ENCODE assay signal across 9 cellular contexts in genomic region chr18:21112543-21113105, GRCh38. TPM values are rescaled to one million over a fixed set of nuclear protein-coding genes. Genes with fewer than 3 reads are reported as not detected.
A peak's percentile ranks its signal among the peaks of the same experiment; 100 is the strongest.
DNase-seq lines count a peak whose midpoint lies in the region; ATAC-seq, FAIRE-seq and TF ChIP-seq lines count a peak whose summit lies in the region.
"Had no signal": no experiment of that assay in that cellular context is flagged by ENCODE, and none has a peak within 500 bp of the region (broad histone marks: within the 10 kb centered on the region; RNA-seq: fewer than 3 reads in every experiment).

No MANE protein-coding gene starts in this region.

- 40% methylated on average over 9 of the region's 9 CpGs; no CpG with 5 or more reads in 1 of the 2 experiments for WGBS in H1 (ENCODE audit: extremely low coverage in 1 of 2, insufficient coverage in 1 of 2, insufficient read length in 1 of 2, insufficient replicate concordance in 2 of 2, low coverage in 1 of 2, low lambda C conversion rate in 2 of 2, missing lambda C conversion rate in 1 of 2), 2 experiments

- peaks cover 21% of the 10 kb centered on the region for H3F3A ChIP-seq in neural progenitor cell (ENCODE audit: low read depth)

- H3K27ac ChIP-seq in CD8-positive, alpha-beta T cell (ENCODE audit: low read depth, low read length), result peak overlapping the region; percentile 72
- H3K27ac ChIP-seq in H1 (ENCODE audit: low read depth, low read length), result no peak overlapping the region
- H3K27ac ChIP-seq in neural progenitor cell, result no peak overlapping the region

- H3K36me3 ChIP-seq in CD8-positive, alpha-beta T cell (ENCODE audit: insufficient read depth, low read length), result no peaks in the 10 kb centered on the region
- H3K36me3 ChIP-seq in H1 (ENCODE audit: control insufficient read depth in 2 of 4, insufficient read depth in 4 of 4, low read length in 3 of 4) (no peaks in the 10 kb centered on the region), neural progenitor cell (no peaks in the 10 kb centered on the region)

- H3K23ac ChIP-seq in H1 (ENCODE audit: insufficient read length), result no peak overlapping the region

- no peak for TF ChIP-seq EP300 in H1 (IDR thresholded peaks at IDR 0.05; ENCODE audit: borderline replicate concordance in 1 of 2, low read depth in 2 of 2, low read length in 2 of 2)

- H2BK20ac ChIP-seq in H1 (ENCODE audit: low read length), result no peak overlapping the region

- no peak overlapping the region for H2BK15ac ChIP-seq in H1 (ENCODE audit: low read length)

- POLR2A ChIA-PET in CD8-positive, alpha-beta T cell (lab: Charles Lee), result interaction anchor here (0.6 to 2.0 kb wide), 3 partner anchors 54 to 488 kb away, joined by 3 to 9 read pairs (median 4); partner anchors contain the start of gene ESCO1
- POLR2A ChIA-PET in H1 (lab: Charles Lee; ENCODE audit: partially characterized antibody), result interaction anchor here (1.5 kb wide), 1 partner anchor 34 kb away, joined by 3 read pairs; no protein-coding TSS in a partner anchor

- H2AFZ ChIP-seq in H1 (ENCODE audit: low read length), result no peak overlapping the region
- H2AFZ ChIP-seq in neural progenitor cell (replicated peaks), result peak overlapping the region; percentile 97

- no peak overlapping the region for H4K5ac ChIP-seq in H1 (ENCODE audit: insufficient read length, low read depth, low read length)

- in situ Hi-C loops in KBM-7 (cut with MboI; ENCODE audit: low pct_unique_long_range_greater_than_20kb, low sequenced_read_pairs), result no loop called here

- no peak overlapping the region for H3K4me3 Mint-ChIP-seq in CD8-positive, alpha-beta T cell
- H3K4me3 Mint-ChIP-seq in neural progenitor cell, result no peak overlapping the region

- H3K4me1 ChIP-seq in CD8-positive, alpha-beta T cell (ENCODE audit: insufficient read depth, low read length), result peaks cover 20% of the 10 kb centered on the region
- H3K4me1 ChIP-seq in H1 (replicated peaks in 1 of 4; ENCODE audit: control insufficient read depth in 3 of 4, insufficient read depth in 4 of 4, low read length in 3 of 4), result peaks cover 0 to 8% (median 4%) of the 10 kb centered on the region in 4 experiments; a peak in 4 of 7 replicates
- H3K4me1 ChIP-seq in neural progenitor cell, result peaks cover 25% of the 10 kb centered on the region

- H2BK120ac ChIP-seq in H1 (replicated peaks; ENCODE audit: low read depth, low read length), result no peak overlapping the region

- H4K91ac ChIP-seq in H1 (replicated peaks; ENCODE audit: insufficient read length, low read length), result no peak overlapping the region

- FAIRE-seq in H1 (lab: Jason Lieb, UNC), result no peak

- H2AK5ac ChIP-seq in H1 (ENCODE audit: low read depth, low read length), result no peak overlapping the region

- DNase-seq in CD8-positive, alpha-beta T cell, result no peak
- DNase-seq in NCI-H69 (lab: John Stamatoyannopoulos, UW) (peak; percentile 54), H1 (ENCODE audit: low read depth in 1 of 2, low spot score in 2 of 2) (no peak), neural progenitor cell (ENCODE audit: low spot score) (no peak), KBM-7 (no peak)
- DNase-seq: activated T-cell treated with anti-CD3 and anti-CD28 coated beads, Interleukin-2, amount 50 U/mL, for 48 hours had no signal

- H3K9ac ChIP-seq in H1 (replicated peaks in 1 of 4; ENCODE audit: extremely low read depth in 1 of 4, low read depth in 3 of 4, low read length in 3 of 4) (no peak overlapping the region), neural progenitor cell (no peak overlapping the region)

- CTCF ChIA-PET in CD8-positive, alpha-beta T cell (lab: Charles Lee), result interaction anchor here (0.5 to 1.1 kb wide), 2 partner anchors 11 to 47 kb away, joined by 3 read pairs; no protein-coding TSS in a partner anchor
- CTCF ChIA-PET in H1 (lab: Charles Lee; ENCODE audit: partially characterized antibody), result interaction anchor here (0.6 kb wide), 2 partner anchors 132 to 1307 kb away, joined by 3 read pairs; no protein-coding TSS in a partner anchor

- TF ChIP-seq POLR2A in H1 (IDR thresholded peaks at IDR 0.05; ENCODE audit: control extremely low read depth in 1 of 2, low read depth in 2 of 2, low read length in 2 of 2), result no peak

- H3K4me3 ChIP-seq in CD8-positive, alpha-beta T cell (ENCODE audit: low read depth, low read length), result peak overlapping the region; percentile 93
- H3K4me3 ChIP-seq in H1 (ENCODE audit: extremely low read depth in 1 of 4, insufficient read depth in 2 of 4, low read depth in 3 of 4, low read length in 4 of 4) (peak overlapping the region; percentile 61 to 85 (median 70); a peak in 7 of 8 replicates), neural progenitor cell (peak overlapping the region; percentile 80)

- H3K27ac Mint-ChIP-seq in CD8-positive, alpha-beta T cell, result peak overlapping the region; percentile 90
- no peak overlapping the region for H3K27ac Mint-ChIP-seq in neural progenitor cell

- no peak overlapping the region for H3K14ac ChIP-seq in H1 (ENCODE audit: insufficient read length)

- H3K9me3 ChIP-seq in CD8-positive, alpha-beta T cell (ENCODE audit: low read length), result no peaks in the 10 kb centered on the region
- H3K9me3 ChIP-seq in H1 (ENCODE audit: insufficient read depth in 2 of 2, low read depth in 1 of 2, low read length in 1 of 2), result no peaks in the 10 kb centered on the region
- H3K9me3 ChIP-seq in neural progenitor cell (ENCODE audit: low read depth), result no peaks in the 10 kb centered on the region

- intact Hi-C loops in CD8-positive, alpha-beta T cell (cut with DNase I, micrococcal nuclease), result loop anchor here (1.0 to 10.0 kb wide), 7 partner anchors 23 to 632 kb away; partner anchors contain the start of genes MIB1 (in 2 of the 2), ESCO1 (in 1 of the 2) and SNRPD1 (in 1 of the 2)

- H3K36me3 Mint-ChIP-seq in CD8-positive, alpha-beta T cell, result peaks cover 8% of the 10 kb centered on the region
- no peaks in the 10 kb centered on the region for H3K36me3 Mint-ChIP-seq in neural progenitor cell

- no peak overlapping the region for H3K56ac ChIP-seq in H1 (replicated peaks; ENCODE audit: insufficient read length, low read depth, low read length)

- no peak overlapping the region for H2BK12ac ChIP-seq in H1 (ENCODE audit: low read depth, low read length)

- no peak overlapping the region for H2BK5ac ChIP-seq in H1 (ENCODE audit: low read depth, low read length)

- ATAC-seq in CD8-positive, alpha-beta T cell, result no peak
- no peak for ATAC-seq in HG03139 (IDR thresholded peaks at IDR 0.05; ENCODE audit: unreplicated experiment)
- ATAC-seq in HG03175 (IDR thresholded peaks at IDR 0.05; ENCODE audit: unreplicated experiment), result no peak
- ATAC-seq in GM19351 (IDR thresholded peaks at IDR 0.05; ENCODE audit: unreplicated experiment), result no peak

- H3K79me2 ChIP-seq in H1 (ENCODE audit: control insufficient read depth in 1 of 2, insufficient read depth in 2 of 2, low read length in 2 of 2) (peaks cover 0 to 31% of the 10 kb centered on the region in 2 experiments; a peak in 3 of 4 replicates), neural progenitor cell (ENCODE audit: low read depth) (peaks cover 37% of the 10 kb centered on the region)

- H3K18ac ChIP-seq in H1 (ENCODE audit: extremely low read depth, low read length), result no peak overlapping the region

- H3K27me3 ChIP-seq in CD8-positive, alpha-beta T cell (ENCODE audit: insufficient read depth, low read length), result no peaks in the 10 kb centered on the region
- H3K27me3 ChIP-seq in H1 (replicated peaks in 1 of 4; ENCODE audit: control insufficient read depth in 3 of 4, extremely low read depth in 1 of 4, insufficient read depth in 3 of 4, low read length in 3 of 4) (peaks cover 0 to 4% (median under 1%) of the 10 kb centered on the region in 4 experiments; a peak in 1 of 7 replicates), neural progenitor cell (peaks cover 19% of the 10 kb centered on the region)

- H3K4ac ChIP-seq in H1 (replicated peaks; ENCODE audit: insufficient read length, low read depth, low read length), result no peak overlapping the region

- H3K4me2 ChIP-seq in H1 (ENCODE audit: insufficient read depth in 1 of 2, low read depth in 2 of 2, low read length in 2 of 2) (peak overlapping the region; percentile 86 to 93), neural progenitor cell (peak overlapping the region; percentile 96)

- TF ChIP-seq CTCF in CD8-positive, alpha-beta T cell (IDR thresholded peaks at IDR 0.05), result no peak
- TF ChIP-seq CTCF in H1 (IDR thresholded peaks at IDR 0.05; ENCODE audit: control extremely low read depth in 1 of 3, insufficient read depth in 1 of 3, low read depth in 1 of 3, low read length in 3 of 3) (no peak), neural progenitor cell (IDR thresholded peaks at IDR 0.05) (no peak)

- H4K20me1 ChIP-seq in H1 (replicated peaks in 1 of 2; ENCODE audit: control insufficient read depth in 1 of 2, insufficient read depth in 2 of 2, low read length in 2 of 2) (peaks cover 0 to 1% of the 10 kb centered on the region in 2 experiments), neural progenitor cell (ENCODE audit: low read depth) (peaks cover 30% of the 10 kb centered on the region)

- no peak for TF ChIP-seq RAD21 in H1 (IDR thresholded peaks at IDR 0.05 in 1 of 2, conservative IDR thresholded peaks at IDR 0.05 in 1 of 2; ENCODE audit: low read depth in 2 of 2, low read length in 2 of 2)

- no peaks in the 10 kb centered on the region for H3K9me3 Mint-ChIP-seq in CD8-positive, alpha-beta T cell
- H3K9me3 Mint-ChIP-seq in neural progenitor cell, result no peaks in the 10 kb centered on the region

- no peak overlapping the region for H4K8ac ChIP-seq in H1 (ENCODE audit: extremely low read depth, insufficient read depth, low read length)

- peaks cover 7% of the 10 kb centered on the region; the same call in 1 of the 2 replicates for H3K23me2 ChIP-seq in H1 (ENCODE audit: low read depth, low read length)

- peaks cover 3% of the 10 kb centered on the region for H3K4me1 Mint-ChIP-seq in CD8-positive, alpha-beta T cell (ENCODE audit: low read depth)
- no peaks in the 10 kb centered on the region for H3K4me1 Mint-ChIP-seq in neural progenitor cell

- no peaks in the 10 kb centered on the region for H3K27me3 Mint-ChIP-seq in CD8-positive, alpha-beta T cell (ENCODE audit: low read depth)
- H3K27me3 Mint-ChIP-seq in neural progenitor cell (ENCODE audit: insufficient read depth, low read depth), result peaks cover 4% of the 10 kb centered on the region

- H3K79me1 ChIP-seq in H1 (ENCODE audit: low read depth, low read length), result no peaks in the 10 kb centered on the region

TF ChIP-seq in H1, 55 proteins besides CTCF, POLR2A, EP300 and RAD21 (continues in another document):
- TF ChIP-seq CEBPB (IDR thresholded peaks at IDR 0.05; ENCODE audit: low read depth, low read length) (no peak), BACH1 (IDR thresholded peaks at IDR 0.05; ENCODE audit: low read length) (no peak)

RNA-seq across cellular contexts. Expression of gene ROCK1, which starts 1.0 kb away (rescaled TPM):
- 10 to 100 TPM; 88.5 to 94.7 TPM for total RNA-seq in CD8-positive, alpha-beta T cell
- 46.0 and 48.9 TPM in 2 replicates for total RNA-seq in H1 (2021; fragmentation: NEBNext Ultra II Directional; extraction: Animal tissue kit (Norgen Biotek cat#: 25700))
- polyA plus RNA-seq in H1 (2011; rRNA removed), result 4.2 TPM in 2 replicates
- polyA plus RNA-seq in H1 (2011; cell fraction: cytosol; rRNA removed), result 8.6 TPM
- polyA plus RNA-seq in H1 (2011; cell fraction: nucleus; rRNA removed), result 9.4 TPM
- polyA plus RNA-seq in H1 (2012, experiment 1 of 2), result 13.6 to 33.5 TPM (median 17.2 TPM) in 4 replicates
- 1.1 TPM for polyA plus RNA-seq in H1 (2012, experiment 2 of 2)
- polyA plus RNA-seq in H1 (2013, experiment 1 of 2), result 36.9 TPM
- 32.5 TPM for polyA plus RNA-seq in H1 (2013, experiment 2 of 2)
- polyA minus RNA-seq in H1 (2011; rRNA and poly(A)+ RNA removed), result 18.3 and 24.9 TPM in 2 replicates
- 15.1 TPM for polyA minus RNA-seq in H1 (2011; cell fraction: cytosol; rRNA and poly(A)+ RNA removed)
- polyA minus RNA-seq in H1 (2011; cell fraction: nucleus; rRNA and poly(A)+ RNA removed), result 63.4 TPM
- 37.7 and 66.2 TPM in 2 replicates for total RNA-seq in neural progenitor cell (ENCODE audit: low replicate concordance)
